8 cellular contexts compared by ENCODE assay signal in the genomic region with DNA sequence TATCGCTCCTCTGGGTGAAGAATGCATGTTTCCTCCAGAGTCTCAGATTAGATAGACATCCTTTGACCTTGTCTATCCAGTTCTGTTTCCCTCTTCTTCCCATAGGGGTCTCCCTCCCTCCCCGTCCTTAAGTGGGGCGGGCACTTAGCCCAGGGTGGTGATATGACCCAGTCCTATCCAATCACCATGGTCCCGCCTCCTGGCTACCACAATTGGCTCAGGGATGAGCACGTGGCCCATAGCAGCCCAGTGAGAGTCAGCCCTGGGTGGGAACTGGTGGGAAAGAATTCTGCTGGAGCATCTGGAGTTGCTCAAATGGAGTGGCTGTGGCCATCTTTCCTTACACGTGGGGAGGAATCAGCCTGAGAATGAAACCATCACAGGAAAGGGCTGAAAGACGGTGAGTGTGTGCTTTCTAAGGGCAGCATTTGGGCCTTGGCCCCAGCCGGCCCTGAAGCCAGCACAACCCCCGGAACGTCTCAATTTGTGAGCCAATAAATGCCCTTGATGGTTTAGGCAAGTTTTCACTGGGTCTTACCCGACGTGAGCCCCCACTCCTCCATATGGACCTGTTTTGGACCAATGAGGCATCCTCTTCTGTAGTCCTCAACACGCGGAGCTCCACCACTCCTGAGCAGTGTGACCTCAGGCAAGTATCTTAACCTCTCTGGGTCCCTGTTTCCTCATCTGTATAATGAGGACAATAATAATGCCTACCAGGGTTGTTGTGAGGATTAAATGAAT. TPM values are rescaled to one million over a fixed set of nuclear protein-coding genes. Genes with fewer than 3 reads are reported as not detected.
DNase-seq lines count a peak whose midpoint lies in the region; ATAC-seq and TF ChIP-seq lines count a peak whose summit lies in the region.

No MANE protein-coding gene starts in this region.

- 0 out of 2 replicates have a peak overlapping the region, but pooled peaks have one; percentile 28 for H2AFZ ChIP-seq in Loucy (ENCODE audit: low read length)

- peak overlapping the region; percentile 88 to 97 (median 94) for H3K27ac ChIP-seq in body of pancreas

- 32 to 42% methylated on average over 13 to 14 of the region's 14 CpGs for WGBS in body of pancreas, 2 donors

- DNase-seq in activated CD4-positive, alpha-beta T cell treated with anti-CD3 and anti-CD28 coated beads for 48 hours: peak; percentile 68
- no peak for DNase-seq in activated CD4-positive, alpha-beta T cell treated with anti-CD3 and anti-CD28 coated beads, Interleukin-2, amount 50 U/mL, for 1 hour
- peak; percentile 75 for DNase-seq in RPMI8226
- DNase-seq in body of pancreas: peak; percentile 98 to 100 (median 99)
- peak; percentile 95 for DNase-seq in iPS DF 4.7 (ENCODE audit: extremely low read depth, low spot score)
- DNase-seq in renal cortical epithelial cell (ENCODE audit: low read depth): peak; percentile 95

- no peaks in the 10 kb centered on the region for H3K9me2 ChIP-seq in Loucy (replicated peaks; ENCODE audit: low read depth, low read length)

- intact Hi-C loops in body of pancreas (cut with DNase I): no loop called here

- peaks cover 5% of the 10 kb centered on the region for H4K20me1 ChIP-seq in Loucy (ENCODE audit: insufficient read depth, low read length, poor library complexity, severe bottlenecking)

- peaks cover 31% of the 10 kb centered on the region for H3K79me2 ChIP-seq in Loucy (ENCODE audit: insufficient read depth, low read length)

- H3K9ac ChIP-seq in Loucy (ENCODE audit: low read depth, low read length, poor library complexity, severe bottlenecking): peak overlapping the region; percentile 77

- H3K36me3 ChIP-seq in Loucy (ENCODE audit: insufficient read depth, low read length) (peaks cover 25% of the 10 kb centered on the region; the same call in 1 of the 2 replicates), body of pancreas (replicated peaks in 1 of 2; ENCODE audit: insufficient read depth in 1 of 2, low read depth in 2 of 2) (peaks cover 0 to 3% of the 10 kb centered on the region in 2 donors)

- ATAC-seq in body of pancreas: peak; percentile 93
- ATAC-seq in HG02610 (IDR thresholded peaks at IDR 0.05; ENCODE audit: unreplicated experiment): no peak

- H3K9me3 ChIP-seq in Loucy (ENCODE audit: insufficient read depth, low read depth, low read length): no peaks in the 10 kb centered on the region
- H3K9me3 ChIP-seq in body of pancreas: no peaks in the 10 kb centered on the region

- TF ChIP-seq CTCF in Loucy (conservative IDR thresholded peaks at IDR 0.05; ENCODE audit: low read length): peak; percentile 73
- TF ChIP-seq CTCF in body of pancreas (IDR thresholded peaks at IDR 0.05): peak in 6 of 7 experiments; percentile 30 to 70 (median 58)

- H3K27me3 ChIP-seq in Loucy (ENCODE audit: insufficient read depth, low read length, poor library complexity, severe bottlenecking) (no peaks in the 10 kb centered on the region), body of pancreas (no peaks in the 10 kb centered on the region)

- peak overlapping the region; percentile 77 for H3K4me2 ChIP-seq in Loucy (ENCODE audit: low read depth, low read length, poor library complexity, severe bottlenecking)

- H3K4me3 ChIP-seq in Loucy (ENCODE audit: low read length, poor library complexity, severe bottlenecking) (peak overlapping the region; percentile 76), body of pancreas (peak overlapping the region; percentile 18 to 58)

- peak in 2 of 3 donors; percentile 20 to 44 for TF ChIP-seq POLR2A in body of pancreas (IDR thresholded peaks at IDR 0.05)

- H3F3A ChIP-seq in Loucy (ENCODE audit: low read depth): peaks cover 8% of the 10 kb centered on the region; the same call in 1 of the 2 replicates

- H3K4me1 ChIP-seq in Loucy (ENCODE audit: insufficient read depth, low read length, poor library complexity, severe bottlenecking) (peaks cover 46% of the 10 kb centered on the region), body of pancreas (peaks cover 53% of the 10 kb centered on the region)

RNA-seq across cellular contexts. Expression of gene MLXIP, which starts 14.3 kb away (rescaled TPM):
- total RNA-seq in body of pancreas (10 to 100 TPM; 43.6 to 84.0 TPM), renal cortical epithelial cell (16.1 and 58.8 TPM in 2 replicates)

RNA-seq across cellular contexts. Expression of gene BCL7A, which starts 42.5 kb away (rescaled TPM):
- 10 to 100 TPM; 19.1 to 25.2 TPM for total RNA-seq in body of pancreas
- 9.7 and 24.8 TPM in 2 replicates for total RNA-seq in renal cortical epithelial cell
